In the genomic region with DNA sequence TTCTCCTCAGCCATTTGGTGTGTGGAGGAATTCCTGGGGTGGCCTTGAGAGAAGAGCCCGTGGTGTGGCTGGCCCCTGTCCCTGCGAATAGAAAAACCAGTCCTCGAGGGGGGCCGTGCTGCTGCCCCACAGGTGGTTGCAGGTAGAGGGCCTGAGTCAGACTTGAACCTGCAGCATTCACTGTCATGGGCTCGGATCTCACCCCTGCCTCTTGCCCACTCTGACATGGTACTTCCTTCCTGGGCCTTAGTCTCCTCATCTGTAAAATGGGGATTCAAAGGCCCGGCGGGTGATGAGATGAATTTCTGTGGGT, we compare ENCODE assay signal across 12 cellular contexts. TPM values are rescaled to one million over a fixed set of nuclear protein-coding genes. Genes with fewer than 3 reads are reported as not detected.
DNase-seq lines count a peak whose midpoint lies in the region; ATAC-seq and TF ChIP-seq lines count a peak whose summit lies in the region.
"Had no signal": no experiment of that assay in that cellular context is flagged by ENCODE, and none has a peak within 500 bp of the region (broad histone marks: within the 10 kb centered on the region; RNA-seq: fewer than 3 reads in every experiment).

No MANE protein-coding gene starts in this region.

- peak; percentile 55 for DNase-seq in DMS53 (lab: John Stamatoyannopoulos, UW)
- DNase-seq in DMS53 treated with DMSO at 0.1 percent for 48 hours (lab: John Stamatoyannopoulos, UW; ENCODE audit: unreplicated experiment): no peak
- no peak for DNase-seq in T-helper 17 cell
- DNase-seq in transverse colon: peak; percentile 6
- no peak for DNase-seq in activated T-cell treated with anti-CD3 and anti-CD28 coated beads, Interleukin-2, amount 50 U/mL, for 4 hours
- DNase-seq: DMS79 had no signal

- H3K9me3 ChIP-seq in BLaER1 (no peaks in the 10 kb centered on the region), T-helper 17 cell (ENCODE audit: control insufficient read depth, low read length, poor library complexity, severe bottlenecking) (no peaks in the 10 kb centered on the region), transverse colon (no peaks in the 10 kb centered on the region)

- peaks cover 96% of the 10 kb centered on the region for H4K20me1 ChIP-seq in BLaER1

- WGBS in transverse colon (ENCODE audit: low coverage in 1 of 2), 2 donors: 93 to 100% methylated on average over 1 to 7 of the region's 7 CpGs

- in situ Hi-C loops in transverse colon (cut with MboI; ENCODE audit: low pct_ligation_motif_present in 1 of 4, low pct_unique_long_range_greater_than_20kb in 1 of 4, low sequenced_read_pairs in 3 of 4): loop anchor here in 1 of 4 donors (10.0 kb wide), 1 partner anchor 190 kb away; no protein-coding TSS in a partner anchor

- no peaks in the 10 kb centered on the region for H3K27me3 Mint-ChIP-seq in T-helper 17 cell
- no peaks in the 10 kb centered on the region for H3K27me3 Mint-ChIP-seq in activated T-cell treated with anti-CD3 and anti-CD28 coated beads, Interleukin-2, amount 50 U/mL, for 4 hours (ENCODE audit: low read depth)
- H3K27me3 Mint-ChIP-seq: CD4-positive, CD25-positive, alpha-beta regulatory T cell had no signal

- no peaks in the 10 kb centered on the region for H3K9me3 Mint-ChIP-seq in activated T-cell treated with anti-CD3 and anti-CD28 coated beads, Interleukin-2, amount 50 U/mL, for 4 hours

- no peak for TF ChIP-seq POLR2A in transverse colon (IDR thresholded peaks at IDR 0.05)

- no peak for ATAC-seq in T-helper 17 cell
- ATAC-seq in activated T-cell treated with anti-CD3 and anti-CD28 coated beads, Interleukin-2, amount 50 U/mL, for 4 hours: no peak
- no peak for ATAC-seq in HG02571 (IDR thresholded peaks at IDR 0.05; ENCODE audit: unreplicated experiment)

- H3K4me3 ChIP-seq in BLaER1: no peak overlapping the region
- H3K4me3 ChIP-seq in transverse colon: no peak overlapping the region
- H3K4me3 ChIP-seq: GM12878 had no signal

- H3K27ac ChIP-seq in BLaER1 (no peak overlapping the region; the same call in 1 of the 2 replicates), transverse colon (no peak overlapping the region)
- H3K27ac ChIP-seq: 22Rv1 had no signal

- peaks cover 6% of the 10 kb centered on the region for H3K4me1 Mint-ChIP-seq in T-helper 17 cell
- no peaks in the 10 kb centered on the region for H3K4me1 Mint-ChIP-seq in activated T-cell treated with anti-CD3 and anti-CD28 coated beads, Interleukin-2, amount 50 U/mL, for 4 hours (ENCODE audit: low read depth)
- H3K4me1 Mint-ChIP-seq: H9 had no signal

- peak overlapping the region; percentile 70 for H3K27ac Mint-ChIP-seq in T-helper 17 cell

- intact Hi-C loops in transverse colon (cut with DNase I; ENCODE audit: low total_unique reads): no loop called here

- H3K4me3 Mint-ChIP-seq in T-helper 17 cell: no peak overlapping the region
- no peak overlapping the region for H3K4me3 Mint-ChIP-seq in activated T-cell treated with anti-CD3 and anti-CD28 coated beads, Interleukin-2, amount 50 U/mL, for 4 hours
- H3K4me3 Mint-ChIP-seq: CD4-positive, CD25-positive, alpha-beta regulatory T cell; H9 had no signal

- no peak overlapping the region for H3K9ac ChIP-seq in BLaER1

- H3K36me3 ChIP-seq in BLaER1 (peaks cover 83% of the 10 kb centered on the region), transverse colon (peaks cover 0 to 35% (median 16%) of the 10 kb centered on the region in 4 donors)

- H3K4me1 ChIP-seq in BLaER1 (peaks cover 65% of the 10 kb centered on the region), transverse colon (no peaks in the 10 kb centered on the region)

- no peaks in the 10 kb centered on the region for H3K27me3 ChIP-seq in BLaER1
- no peaks in the 10 kb centered on the region for H3K27me3 ChIP-seq in transverse colon

- H3K4me2 ChIP-seq in BLaER1: peak overlapping the region; percentile 98

- no peak for TF ChIP-seq CTCF in transverse colon (IDR thresholded peaks at IDR 0.05)

- no peak for TF ChIP-seq EP300 in transverse colon (IDR thresholded peaks at IDR 0.05; ENCODE audit: low read depth)

- H3K36me3 Mint-ChIP-seq in T-helper 17 cell (ENCODE audit: low read depth): peaks cover 7% of the 10 kb centered on the region
- H3K36me3 Mint-ChIP-seq in activated T-cell treated with anti-CD3 and anti-CD28 coated beads, Interleukin-2, amount 50 U/mL, for 4 hours (ENCODE audit: insufficient read depth): peaks cover 35% of the 10 kb centered on the region

RNA-seq across cellular contexts. Expression of a gene that starts 19.4 kb away (rescaled TPM):
- total RNA-seq in T-helper 17 cell (10 to 100 TPM; 47.5 to 54.8 TPM), transverse colon (10 to 100 TPM; 33.7 to 90.0 (median 38.5) TPM)
- 10 to 100 TPM; 62.5 to 69.0 (median 66.6) TPM for total RNA-seq in activated T-cell treated with anti-CD3 and anti-CD28 coated beads, Interleukin-2, amount 50 U/mL, for 4 hours

RNA-seq across cellular contexts. Expression of a gene that starts 58.3 kb away (rescaled TPM):
- under 1 TPM; 0.25 to 0.57 TPM for total RNA-seq in T-helper 17 cell
- 1 to 10 TPM in 2 of 4 donors, under 1 TPM in 1, not detected in 1; 1.00 to 3.0 (median 1.2) TPM for total RNA-seq in transverse colon
- 1 to 10 TPM; 2.2 to 3.7 (median 2.7) TPM for total RNA-seq in activated T-cell treated with anti-CD3 and anti-CD28 coated beads, Interleukin-2, amount 50 U/mL, for 4 hours

Comparison
In these comparisons a context has a peak if more than half of its experiments do, and no peak if none do; other contexts are left out.
1. DNase-seq: peak in DMS53 (single experiment) and transverse colon (single experiment); none in DMS53 treated with DMSO at 0.1 percent for 48 hours (single experiment), T-helper 17 cell (0 of 3) and activated T-cell treated with anti-CD3 and anti-CD28 coated beads, Interleukin-2, amount 50 U/mL, for 4 hours (single experiment).